18 cellular contexts compared by ENCODE assay signal in genomic region chr17:32987868-32988267, GRCh38. TPM values are rescaled to one million over a fixed set of nuclear protein-coding genes. Genes with fewer than 3 reads are reported as not detected.
"Had no signal": no experiment of that assay in that cellular context is flagged by ENCODE, and none has a peak within 500 bp of the region (broad histone marks: within the 10 kb centered on the region; RNA-seq: fewer than 3 reads in every experiment).

No MANE protein-coding gene starts in this region.

RNA-seq across cellular contexts. Expression of gene SPACA3, which starts 3.8 kb away (rescaled TPM):
- total RNA-seq: activated naive CD4-positive, alpha-beta T cell treated with anti-CD3 and anti-CD28 coated beads for 36 hours; activated naive CD4-positive, alpha-beta T cell treated with anti-CD3 and anti-CD28 coated beads, Interleukin-2, amount 50 U/mL, for 72 hours; activated naive CD8-positive, alpha-beta T cell treated with anti-CD3 and anti-CD28 coated beads for 36 hours; activated naive CD8-positive, alpha-beta T cell treated with anti-CD3 and anti-CD28 coated beads, Interleukin-2, amount 10 ng/mL, durations not matched to agents 7 days and 5 days; activated T-cell treated with anti-CD3 and anti-CD28 coated beads, Interleukin-2, amount 50 U/mL, for 4 hours; activated T-cell treated with anti-CD3 and anti-CD28 coated beads, Interleukin-2, amount 50 U/mL, for 72 hours; activated T-helper 1 cell treated with anti-CD3 and anti-CD28 coated beads, Interleukin-12 subunit alpha, Interleukin-12 subunit beta, Interleukin-2, Interleukin-4 antibody, amounts not matched to agents 30 ng/mL and 10 ng/mL and 1 ng/mL, durations not matched to agents 14 hours and 24 hours and 36 hours; activated T-helper 2 cell treated with anti-CD3 and anti-CD28 coated beads, Interferon-gamma antibody, Interleukin-2, Interleukin-4, amounts not matched to agents 10 μg/mL and 5 μg/mL and 100 μg/mL, durations not matched to agents 14 hours and 24 hours and 36 hours; adrenal gland; aorta; ascending aorta; astrocyte; breast epithelium; bronchial epithelial cell; cardiac muscle cell; cardiac septum; cerebellum; chondrocyte had no signal
- polyA plus RNA-seq: aorta, cardiac muscle cell had no signal

RNA-seq across cellular contexts. Expression of gene TMEM98, which starts 59.9 kb away (rescaled TPM):
- total RNA-seq: activated naive CD4-positive, alpha-beta T cell treated with anti-CD3 and anti-CD28 coated beads for 36 hours; activated naive CD4-positive, alpha-beta T cell treated with anti-CD3 and anti-CD28 coated beads, Interleukin-2, amount 50 U/mL, for 72 hours; activated naive CD8-positive, alpha-beta T cell treated with anti-CD3 and anti-CD28 coated beads for 36 hours; activated naive CD8-positive, alpha-beta T cell treated with anti-CD3 and anti-CD28 coated beads, Interleukin-2, amount 10 ng/mL, durations not matched to agents 7 days and 5 days had no signal
